9 cellular contexts compared by ENCODE assay signal in genomic region chr4:56668267-56668666, GRCh38. TPM values are rescaled to one million over a fixed set of nuclear protein-coding genes. Genes with fewer than 3 reads are reported as not detected.
A peak's percentile ranks its signal among the peaks of the same experiment; 100 is the strongest.
DNase-seq lines count a peak whose midpoint lies in the region; ATAC-seq and TF ChIP-seq lines count a peak whose summit lies in the region.
"Had no signal": no experiment of that assay in that cellular context is flagged by ENCODE, and none has a peak within 500 bp of the region (broad histone marks: within the 10 kb centered on the region; RNA-seq: fewer than 3 reads in every experiment).

No MANE protein-coding gene starts in this region.

- H3F3A ChIP-seq in PC-9 (ENCODE audit: insufficient read depth, low read depth), result no peaks in the 10 kb centered on the region

- H3K4me1 ChIP-seq in PC-9 (replicated peaks; ENCODE audit: insufficient read depth) (no peaks in the 10 kb centered on the region), foreskin keratinocyte (no peaks in the 10 kb centered on the region)

- H2AFZ ChIP-seq in PC-9, result no peak overlapping the region

- H3K27me3 ChIP-seq in GM06990 (replicated peaks; ENCODE audit: control insufficient read depth, insufficient read depth, low read length) (no peaks in the 10 kb centered on the region), PC-9 (ENCODE audit: insufficient read depth, low read depth) (no peaks in the 10 kb centered on the region), foreskin keratinocyte (peaks cover 14% of the 10 kb centered on the region)

- BruUV-seq in PC-9 (replicated peaks; lab: Mats Ljungman, UMichigan), result no TSS peak

- no peak for ATAC-seq in foreskin keratinocyte

- peak; percentile 9 for TF ChIP-seq CTCF in AG09309 (IDR thresholded peaks at IDR 0.05; ENCODE audit: control insufficient read depth, insufficient read depth, low read depth, low read length, missing control alignments)
- TF ChIP-seq CTCF in GM06990 (IDR thresholded peaks at IDR 0.05; ENCODE audit: insufficient read depth, low read length, poor library complexity, severe bottlenecking), result peak; percentile 41
- TF ChIP-seq CTCF in PC-9 (conservative IDR thresholded peaks at IDR 0.05), result peak; percentile 62
- TF ChIP-seq CTCF in foreskin keratinocyte (conservative IDR thresholded peaks at IDR 0.05), result peak; percentile 68

- no peaks in the 10 kb centered on the region for H4K20me1 ChIP-seq in PC-9 (ENCODE audit: insufficient read depth)

- CTCF ChIA-PET in PC-9 (lab: Charles Lee), result interaction anchor here (0.6 kb wide), 1 partner anchor 27 kb away, joined by 3 read pairs; no protein-coding TSS in a partner anchor

- no peak overlapping the region for H3K4me2 ChIP-seq in PC-9

- H3K9me2 ChIP-seq in PC-9 (ENCODE audit: insufficient read depth), result no peaks in the 10 kb centered on the region; the same call in 1 of the 2 replicates

- POLR2A ChIA-PET in PC-9 (lab: Charles Lee; ENCODE audit: unreplicated experiment), result no interaction called here

- no peaks in the 10 kb centered on the region for H3K36me3 ChIP-seq in GM06990 (ENCODE audit: control insufficient read depth, insufficient read depth, low read length)
- H3K36me3 ChIP-seq in PC-9 (ENCODE audit: low read depth), result no peaks in the 10 kb centered on the region

- no peaks in the 10 kb centered on the region for H3K79me2 ChIP-seq in PC-9 (ENCODE audit: low read depth)

- intact Hi-C loops in PC-9 (cut with micrococcal nuclease; ENCODE audit: unreplicated experiment), result loop anchor here (1.0 to 5.0 kb wide), 2 partner anchors 91 to 132 kb away; no protein-coding TSS in a partner anchor

- H3K4me3 ChIP-seq in AG09309 (ENCODE audit: control insufficient read depth, low read depth, low read length) (no peak overlapping the region), GM06990 (replicated peaks; ENCODE audit: low read depth, low read length) (no peak overlapping the region), PC-9 (no peak overlapping the region)

- DNase-seq in AG09309 (ENCODE audit: low read depth), result no peak
- no peak for DNase-seq in GM06990 (ENCODE audit: extremely low read depth, insufficient read length)
- peak in 1 of 2 experiments; percentile 5 for DNase-seq in PC-9
- no peak for DNase-seq in foreskin keratinocyte
- no peak for DNase-seq in EL
- no peak for DNase-seq in pons (ENCODE audit: low spot score)
- DNase-seq in SIG-M5 (lab: John Stamatoyannopoulos, UW), result no peak
- DNase-seq in AG20443 (ENCODE audit: low spot score), result no peak

- H3K9me3 ChIP-seq in PC-9 (ENCODE audit: insufficient read depth, low read depth), result no peaks in the 10 kb centered on the region

- H3K27ac ChIP-seq in PC-9 (no peak overlapping the region), foreskin keratinocyte (no peak overlapping the region)

RNA-seq across cellular contexts. Expression of gene HOPX, which starts 12.8 kb away (rescaled TPM):
- total RNA-seq in PC-9 (2021) (0.98 and 1.0 TPM in 2 replicates), foreskin keratinocyte (4.5 and 8.1 TPM in 2 replicates)
- polyA plus RNA-seq in foreskin keratinocyte, result 5.1 and 8.8 TPM in 2 replicates
- total RNA-seq: HT1080 had no signal

Comparison
In these comparisons a context has a peak if more than half of its experiments do, and no peak if none do; other contexts are left out.
1. CTCF ChIP-seq: peak in every context shown above with its lines; median percentile 68 in foreskin keratinocyte; 62 in PC-9; 41 in GM06990; 9 in AG09309.